Comparison of ENCODE assay signal across 30 cellular contexts in the genomic region with DNA sequence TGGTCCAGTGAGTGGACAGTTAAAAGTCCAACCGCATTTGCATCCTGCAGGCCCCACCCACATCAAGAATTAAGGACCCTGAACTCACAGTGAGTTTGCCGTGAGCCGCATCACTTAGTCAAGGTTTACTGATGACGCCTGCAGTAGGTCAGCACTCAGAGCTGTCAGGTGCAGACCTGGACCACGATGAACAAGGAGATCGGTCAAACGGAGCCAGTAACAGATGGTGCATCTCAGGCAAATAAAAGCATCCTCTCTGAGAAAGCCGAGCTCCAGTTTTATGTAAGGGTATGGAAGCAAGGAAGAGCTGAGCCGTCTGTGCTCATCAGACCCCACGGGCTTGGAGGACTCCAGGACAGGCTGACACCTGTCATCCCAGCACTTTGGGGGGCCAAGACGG.
"Had no signal": no experiment of that assay in that cellular context is flagged by ENCODE, and none has a peak within 500 bp of the region (broad histone marks: within the 10 kb centered on the region; RNA-seq: fewer than 3 reads in every experiment).

No MANE protein-coding gene starts in this region.

- H3K27ac ChIP-seq: adrenal gland, body of pancreas, cardiac muscle cell, gastroesophageal sphincter, skin epidermis, suprapubic skin, tibial artery, upper lobe of right lung had no signal

- H3K36me3 ChIP-seq: adrenal gland, cardiac muscle cell, suprapubic skin, tibial artery, upper lobe of right lung had no signal

- H3K27me3 Mint-ChIP-seq: activated CD4-positive, alpha-beta memory T cell treated with anti-CD3 and anti-CD28 coated beads for 36 hours; activated CD4-positive, alpha-beta T cell treated with anti-CD3 and anti-CD28 coated beads, Interleukin-2, amount 10 ng/mL, durations not matched to agents 24 days and 14 days; activated naive CD8-positive, alpha-beta T cell treated with anti-CD3 and anti-CD28 coated beads for 36 hours; effector memory CD8-positive, alpha-beta T cell; naive thymus-derived CD4-positive, alpha-beta T cell; stimulated activated naive B cell treated with anti-CD40 and anti-IgM and Interleukin-4, amounts not matched to agents 10 μg/mL and 1 μg/mL and 100 μg/mL, for 72 hours had no signal

- H3K9me3 ChIP-seq: adrenal gland, body of pancreas, gastroesophageal sphincter, suprapubic skin, tibial artery, upper lobe of right lung had no signal

- H3K9me3 Mint-ChIP-seq: activated CD4-positive, alpha-beta memory T cell treated with anti-CD3 and anti-CD28 coated beads for 36 hours; activated CD4-positive, alpha-beta T cell treated with anti-CD3 and anti-CD28 coated beads, Interleukin-2, amount 10 ng/mL, durations not matched to agents 24 days and 14 days; activated naive CD4-positive, alpha-beta T cell treated with anti-CD3 and anti-CD28 coated beads for 36 hours; activated naive CD8-positive, alpha-beta T cell treated with anti-CD3 and anti-CD28 coated beads for 36 hours; activated T-helper 1 cell treated with anti-CD3 and anti-CD28 coated beads, Interleukin-12 subunit alpha, Interleukin-12 subunit beta, Interleukin-2, Interleukin-4 antibody, amounts not matched to agents 30 ng/mL and 10 ng/mL and 1 ng/mL, durations not matched to agents 14 hours and 24 hours and 36 hours; effector memory CD8-positive, alpha-beta T cell; mesothelial cell of epicardium; naive thymus-derived CD4-positive, alpha-beta T cell; neural crest cell; stimulated activated naive B cell treated with anti-CD40 and anti-IgM and Interleukin-4, amounts not matched to agents 10 μg/mL and 1 μg/mL and 100 μg/mL, for 72 hours had no signal

- H3K27ac Mint-ChIP-seq: activated CD4-positive, alpha-beta memory T cell treated with anti-CD3 and anti-CD28 coated beads for 36 hours; activated CD4-positive, alpha-beta T cell treated with anti-CD3 and anti-CD28 coated beads, Interleukin-2, amount 10 ng/mL, durations not matched to agents 24 days and 14 days; activated naive CD4-positive, alpha-beta T cell treated with anti-CD3 and anti-CD28 coated beads for 36 hours; activated naive CD8-positive, alpha-beta T cell treated with anti-CD3 and anti-CD28 coated beads for 36 hours; activated T-helper 1 cell treated with anti-CD3 and anti-CD28 coated beads, Interleukin-12 subunit alpha, Interleukin-12 subunit beta, Interleukin-2, Interleukin-4 antibody, amounts not matched to agents 30 ng/mL and 10 ng/mL and 1 ng/mL, durations not matched to agents 14 hours and 24 hours and 36 hours; mesothelial cell of epicardium; stimulated activated naive B cell treated with anti-CD40 and anti-IgM and Interleukin-4, amounts not matched to agents 10 μg/mL and 1 μg/mL and 100 μg/mL, for 72 hours had no signal

- H3K27me3 ChIP-seq: adrenal gland, body of pancreas, cardiac muscle cell, gastroesophageal sphincter, suprapubic skin, tibial artery, upper lobe of right lung had no signal

- H3K4me3 Mint-ChIP-seq: activated CD4-positive, alpha-beta memory T cell treated with anti-CD3 and anti-CD28 coated beads for 36 hours; activated CD4-positive, alpha-beta T cell treated with anti-CD3 and anti-CD28 coated beads, Interleukin-2, amount 10 ng/mL, durations not matched to agents 24 days and 14 days; activated naive CD4-positive, alpha-beta T cell treated with anti-CD3 and anti-CD28 coated beads for 36 hours; activated naive CD8-positive, alpha-beta T cell treated with anti-CD3 and anti-CD28 coated beads for 36 hours; activated T-helper 1 cell treated with anti-CD3 and anti-CD28 coated beads, Interleukin-12 subunit alpha, Interleukin-12 subunit beta, Interleukin-2, Interleukin-4 antibody, amounts not matched to agents 30 ng/mL and 10 ng/mL and 1 ng/mL, durations not matched to agents 14 hours and 24 hours and 36 hours; effector memory CD8-positive, alpha-beta T cell; mesothelial cell of epicardium; naive thymus-derived CD4-positive, alpha-beta T cell; stimulated activated naive B cell treated with anti-CD40 and anti-IgM and Interleukin-4, amounts not matched to agents 10 μg/mL and 1 μg/mL and 100 μg/mL, for 72 hours had no signal

- DNase-seq: activated CD4-positive, alpha-beta memory T cell treated with anti-CD3 and anti-CD28 coated beads for 36 hours; activated CD4-positive, alpha-beta T cell treated with anti-CD3 and anti-CD28 coated beads, Interleukin-2, amount 10 ng/mL, durations not matched to agents 24 days and 14 days; activated CD4-positive, CD25-positive, alpha-beta regulatory T cell treated with anti-CD3 and anti-CD28 coated beads, Interleukin-2, amount 50 U/mL, for 72 hours; activated CD8-positive, alpha-beta memory T cell treated with anti-CD3 and anti-CD28 coated beads, Interleukin-2, amount 50 U/mL, for 4 hours; activated effector memory CD4-positive, alpha-beta T cell treated with anti-CD3 and anti-CD28 coated beads, Interleukin-2, amount 50 U/mL, for 16 hours; activated naive CD4-positive, alpha-beta T cell treated with anti-CD3 and anti-CD28 coated beads for 36 hours; activated naive CD8-positive, alpha-beta T cell treated with anti-CD3 and anti-CD28 coated beads for 36 hours; activated T-cell treated with anti-CD3 and anti-CD28 coated beads, Interleukin-2, amount 50 U/mL, for 1 hour; adrenal gland; aorta; body of pancreas; cortex of kidney; effector memory CD8-positive, alpha-beta T cell; head of caudate nucleus; hippocampal formation; left colon; naive thymus-derived CD4-positive, alpha-beta T cell; stimulated activated CD4-positive, alpha-beta T cell treated with anti-CD3 and anti-CD28 coated beads, Interleukin-2, amount 100 ng/mL, for 24 hours; stimulated activated naive B cell treated with anti-CD40 and anti-IgM and Interleukin-4, amounts not matched to agents 10 μg/mL and 1 μg/mL and 100 μg/mL, for 72 hours; T1000; tibial artery; upper lobe of right lung had no signal

- H3K4me3 ChIP-seq: adrenal gland, body of pancreas, cardiac muscle cell, gastroesophageal sphincter, skin epidermis, suprapubic skin, tibial artery, upper lobe of right lung had no signal

- ATAC-seq: body of pancreas; effector memory CD8-positive, alpha-beta T cell; gastroesophageal sphincter; left colon; naive thymus-derived CD4-positive, alpha-beta T cell; sciatic nerve; stimulated activated naive B cell treated with anti-CD40 and anti-IgM and Interleukin-4, amounts not matched to agents 10 μg/mL and 1 μg/mL and 100 μg/mL, for 72 hours; upper lobe of right lung had no signal
